Comparison of ENCODE assay signal across 6 cellular contexts in the genomic region with DNA sequence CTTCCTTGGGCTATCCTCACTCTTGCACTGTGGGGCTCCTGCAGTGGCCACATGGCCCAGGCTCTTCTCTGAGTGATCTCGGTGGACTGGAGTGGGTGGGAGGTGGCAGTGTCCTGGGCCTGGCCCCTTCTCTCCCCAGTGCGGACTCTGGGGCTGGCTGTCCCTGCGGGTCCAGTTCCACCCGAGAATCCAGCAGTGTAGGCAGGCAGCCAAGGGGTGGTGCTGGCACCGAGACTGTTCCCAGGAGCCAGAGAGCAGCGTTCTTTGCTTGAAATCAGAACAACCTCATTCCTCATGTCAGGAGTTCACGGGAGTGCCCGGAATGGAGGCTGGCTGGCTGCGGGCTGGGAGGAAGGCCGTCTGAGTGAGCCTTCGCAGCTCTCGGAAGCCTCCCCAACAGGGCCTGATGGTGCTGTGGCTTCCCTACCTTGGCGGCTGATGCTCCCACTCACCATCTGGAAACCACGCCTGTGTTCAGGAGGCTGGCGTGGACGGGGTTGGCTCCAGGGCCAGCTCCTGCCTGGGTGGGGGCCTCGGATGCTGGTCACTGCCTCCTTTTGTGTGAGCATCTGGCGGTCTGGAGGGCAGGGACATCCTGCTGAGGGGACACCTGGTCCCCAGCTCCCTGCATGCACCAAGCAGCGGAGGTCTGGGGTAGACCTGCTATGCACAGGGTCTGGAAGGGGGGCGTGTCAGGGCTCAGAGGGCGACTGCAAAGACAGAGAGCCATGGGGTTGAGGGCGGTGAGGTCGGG.
DNase-seq lines count a peak whose midpoint lies in the region; FAIRE-seq and TF ChIP-seq lines count a peak whose summit lies in the region.
"Not testable (repeated sequence)": the region's sequence is repeated elsewhere in the genome, so short reads cannot be mapped to it uniquely, and the experiment has no call there.

No MANE protein-coding gene starts in this region.

- DNase-seq in GM06990 (ENCODE audit: extremely low read depth, insufficient read length) (peak; percentile 5), esophagus muscularis mucosa (ENCODE audit: extremely low spot score) (peak; percentile 89), kidney (peak; percentile 50), mesenteric fat pad (ENCODE audit: low spot score) (peak; percentile 88), sigmoid colon (peak; percentile 30)

- not testable (repeated sequence) for H3K4me2 ChIP-seq in OCI-LY1 (ENCODE audit: low read length)

- intact Hi-C loops in esophagus muscularis mucosa (cut with DNase I); kidney (cut with DNase I); sigmoid colon (cut with DNase I): not testable (repeated sequence)

- not testable (repeated sequence) for H3K4me1 ChIP-seq in OCI-LY1 (ENCODE audit: insufficient read depth, low read length, severe bottlenecking); esophagus muscularis mucosa; kidney (ENCODE audit: control insufficient read depth in 1 of 2, insufficient read depth in 1 of 2, low read depth in 1 of 2, low read length in 2 of 2); sigmoid colon

- not testable (repeated sequence) for H3K79me2 ChIP-seq in OCI-LY1 (ENCODE audit: insufficient read depth, low read length)

- H2AFZ ChIP-seq in OCI-LY1 (ENCODE audit: low read length), result not testable (repeated sequence)

- not testable (repeated sequence) for H3K9me3 ChIP-seq in OCI-LY1 (ENCODE audit: low read length); esophagus muscularis mucosa; kidney (ENCODE audit: control insufficient read depth in 1 of 2, low read length in 2 of 2); sigmoid colon

- H3K27ac ChIP-seq in OCI-LY1 (ENCODE audit: low read depth, low read length, poor library complexity, severe bottlenecking) (peak overlapping the region; percentile 49), esophagus muscularis mucosa (replicated peaks in 1 of 4) (peak overlapping the region in 2 of 4 donors; percentile 35 to 60), sigmoid colon (peak overlapping the region in 2 of 4 donors; percentile 45 to 57)
- not testable (repeated sequence) for H3K27ac ChIP-seq in kidney (ENCODE audit: low read depth in 2 of 2, low read length in 2 of 2)

- not testable (repeated sequence) for H3K27me3 ChIP-seq in GM06990 (replicated peaks; ENCODE audit: control insufficient read depth, insufficient read depth, low read length); OCI-LY1 (ENCODE audit: insufficient read depth, low read length); esophagus muscularis mucosa; sigmoid colon

- not testable (repeated sequence) for FAIRE-seq in kidney (lab: Jason Lieb, UNC)

- TF ChIP-seq POLR2A in esophagus muscularis mucosa (IDR thresholded peaks at IDR 0.05; ENCODE audit: low read depth); sigmoid colon (IDR thresholded peaks at IDR 0.05): not testable (repeated sequence)

- not testable (repeated sequence) for H3K4me3 ChIP-seq in GM06990 (replicated peaks; ENCODE audit: low read depth, low read length); OCI-LY1 (ENCODE audit: low read depth, low read length, poor library complexity, severe bottlenecking); esophagus muscularis mucosa; kidney (ENCODE audit: low read length in 2 of 2); sigmoid colon

- H3K9me2 ChIP-seq in OCI-LY1 (ENCODE audit: low read depth, low read length), result not testable (repeated sequence)

- not testable (repeated sequence) for H3K9ac ChIP-seq in OCI-LY1 (ENCODE audit: low read length); kidney (ENCODE audit: low read length in 2 of 2)

- H4K20me1 ChIP-seq in OCI-LY1 (ENCODE audit: insufficient read depth, low read length), result not testable (repeated sequence)

- not testable (repeated sequence) for H3K36me3 ChIP-seq in GM06990 (ENCODE audit: control insufficient read depth, insufficient read depth, low read length); OCI-LY1 (ENCODE audit: insufficient read depth, low read length); esophagus muscularis mucosa; kidney (ENCODE audit: control insufficient read depth in 1 of 2, insufficient read depth in 2 of 2, low read length in 2 of 2); sigmoid colon

- H3F3A ChIP-seq in OCI-LY1 (ENCODE audit: insufficient read depth, low read length), result not testable (repeated sequence)

- not testable (repeated sequence) for TF ChIP-seq CTCF in GM06990 (IDR thresholded peaks at IDR 0.05; ENCODE audit: insufficient read depth, low read length, poor library complexity, severe bottlenecking); OCI-LY1 (IDR thresholded peaks at IDR 0.05; ENCODE audit: low read length); esophagus muscularis mucosa (IDR thresholded peaks at IDR 0.05); kidney (IDR thresholded peaks at IDR 0.05; ENCODE audit: borderline replicate concordance, extremely low read depth, insufficient read depth); sigmoid colon (IDR thresholded peaks at IDR 0.05)

- 82% methylated on average over 2 of the region's 23 CpGs for WGBS in esophagus muscularis mucosa
- WGBS in sigmoid colon, 2 donors, result 60 to 89% methylated on average over 14 to 15 of the region's 23 CpGs

- TF ChIP-seq EP300 in esophagus muscularis mucosa (IDR thresholded peaks at IDR 0.05); sigmoid colon (IDR thresholded peaks at IDR 0.05): not testable (repeated sequence)

Comparison
In these comparisons a context has a peak if more than half of its experiments do, and no peak if none do; other contexts are left out.
1. DNase-seq: peak in every context shown above with its lines; median percentile 89 in esophagus muscularis mucosa; 88 in mesenteric fat pad; 50 in kidney; 30 in sigmoid colon; 5 in GM06990.